ENCODE assay signal across 9 cellular contexts in the genomic region with DNA sequence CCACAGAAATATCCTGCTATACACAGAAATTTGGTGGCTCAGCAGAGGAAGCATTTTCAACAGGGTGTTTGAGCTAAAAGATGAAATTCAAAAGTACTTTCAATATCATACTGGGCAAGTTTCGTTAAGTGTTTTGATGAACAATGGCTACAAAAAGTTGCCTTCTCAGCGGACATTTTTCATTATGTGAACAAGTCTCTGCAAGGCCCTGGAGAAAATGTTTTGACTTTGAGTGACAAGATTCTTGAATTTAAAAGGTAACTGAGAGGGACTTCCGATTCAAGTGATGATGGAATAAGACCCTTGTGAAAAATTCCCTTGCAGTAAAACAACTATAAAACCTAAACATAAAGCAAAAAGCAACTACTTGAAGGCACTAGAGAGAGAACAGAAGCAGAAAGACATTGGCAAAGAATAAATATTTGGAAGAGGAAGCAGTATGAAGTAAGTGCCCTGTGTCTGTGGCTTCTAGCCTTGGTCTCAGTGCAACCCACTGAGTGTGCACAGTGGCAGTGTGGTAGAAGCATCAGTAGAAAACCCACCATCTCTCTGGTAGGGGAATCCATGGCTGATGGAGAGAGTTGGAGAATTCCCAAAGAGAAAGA.
DNase-seq lines count a peak whose midpoint lies in the region; ATAC-seq and TF ChIP-seq lines count a peak whose summit lies in the region.
"Had no signal": no experiment of that assay in that cellular context is flagged by ENCODE, and none has a peak within 500 bp of the region (broad histone marks: within the 10 kb centered on the region; RNA-seq: fewer than 3 reads in every experiment).

No MANE protein-coding gene starts in this region.

- peaks cover 27% of the 10 kb centered on the region for H3K4me1 Mint-ChIP-seq in activated B cell treated with CpG ODN at 0.5 μM for 24 hours
- H3K4me1 Mint-ChIP-seq in glutamatergic neuron (ENCODE audit: low read depth, unreplicated experiment) = no peaks in the 10 kb centered on the region

- TF ChIP-seq CTCF in activated B cell treated with CpG ODN at 0.5 μM for 24 hours (IDR thresholded peaks at IDR 0.05) = no peak
- TF ChIP-seq CTCF in glutamatergic neuron (IDR thresholded peaks at IDR 0.05; ENCODE audit: partially characterized antibody, unreplicated experiment) = no peak
- TF ChIP-seq CTCF in osteoblast (IDR thresholded peaks at IDR 0.05; ENCODE audit: extremely low read depth, low read depth, low read length) = no peak

- H3K4me3 ChIP-seq in muscle layer of duodenum (ENCODE audit: low read depth in 1 of 2, low read length in 2 of 2) (no peak overlapping the region), osteoblast (ENCODE audit: insufficient read depth, low read length) (no peak overlapping the region)

- H4K20me1 ChIP-seq in osteoblast (ENCODE audit: insufficient read depth, low read length) = no peaks in the 10 kb centered on the region

- ATAC-seq in HG03280 (IDR thresholded peaks at IDR 0.05; ENCODE audit: unreplicated experiment) (peak; percentile 22), activated B cell treated with CpG ODN at 0.5 μM for 24 hours (ENCODE audit: low read depth) (no peak), GM19463 (IDR thresholded peaks at IDR 0.05; ENCODE audit: unreplicated experiment) (no peak)

- H3K27me3 Mint-ChIP-seq in activated B cell treated with CpG ODN at 0.5 μM for 24 hours = peaks cover 5% of the 10 kb centered on the region
- no peaks in the 10 kb centered on the region for H3K27me3 Mint-ChIP-seq in glutamatergic neuron (ENCODE audit: unreplicated experiment)

- H3K27ac ChIP-seq in muscle layer of duodenum (ENCODE audit: low read length) = peak overlapping the region; percentile 42
- H3K27ac ChIP-seq in osteoblast (ENCODE audit: low read depth, low read length) = no peak overlapping the region

- H3K27ac Mint-ChIP-seq in activated B cell treated with CpG ODN at 0.5 μM for 24 hours (peak overlapping the region; percentile 53), glutamatergic neuron (ENCODE audit: unreplicated experiment) (no peak overlapping the region)

- H3K27me3 ChIP-seq in muscle layer of duodenum (ENCODE audit: low read depth, low read length) (no peaks in the 10 kb centered on the region), osteoblast (ENCODE audit: insufficient read depth, low read length) (no peaks in the 10 kb centered on the region)

- intact Hi-C loops in activated B cell treated with CpG ODN at 0.5 μM for 24 hours (cut with micrococcal nuclease) = loop anchor here (5.0 kb wide), 1 partner anchor 115 kb away; no protein-coding TSS in a partner anchor

- H3K4me1 ChIP-seq in muscle layer of duodenum (ENCODE audit: control insufficient read depth in 1 of 2, insufficient read depth in 2 of 2, low read length in 2 of 2) (no peaks in the 10 kb centered on the region), osteoblast (ENCODE audit: insufficient read depth, low read length) (peaks cover 19% of the 10 kb centered on the region)

- peaks cover 15% of the 10 kb centered on the region for H3K9me3 Mint-ChIP-seq in activated B cell treated with CpG ODN at 0.5 μM for 24 hours
- peaks cover 10% of the 10 kb centered on the region for H3K9me3 Mint-ChIP-seq in glutamatergic neuron (ENCODE audit: unreplicated experiment)

- H3K79me2 ChIP-seq in osteoblast (ENCODE audit: insufficient read depth, low read length) = no peaks in the 10 kb centered on the region

- DNase-seq in SIG-M5 treated with dmso at 0.1 percent for 504 hours (lab: John Stamatoyannopoulos, UW; ENCODE audit: unreplicated experiment) (peak; percentile 68), SIG-M5 (lab: John Stamatoyannopoulos, UW) (no peak), activated B cell treated with CpG ODN at 0.5 μM for 24 hours (no peak), glutamatergic neuron (no peak), osteoblast (ENCODE audit: insufficient read length, low spot score, missing footprints) (no peak)
- DNase-seq: NCI-H446 treated with DMSO at 0.1 percent for 48 hours had no signal

- peaks cover 0 to 12% of the 10 kb centered on the region in 2 donors for H3K9me3 ChIP-seq in muscle layer of duodenum (ENCODE audit: control insufficient read depth in 1 of 2, low read length in 2 of 2)
- peaks cover 6% of the 10 kb centered on the region for H3K9me3 ChIP-seq in osteoblast (ENCODE audit: low read depth, low read length)

- CTCF ChIA-PET in activated B cell treated with CpG ODN at 0.5 μM for 24 hours (lab: Charles Lee) = interaction anchor here (1.7 kb wide), 1 partner anchor 171 kb away, joined by 4 read pairs; no protein-coding TSS in a partner anchor

- H2AFZ ChIP-seq in osteoblast (ENCODE audit: low read length) = no peak overlapping the region

- H3K36me3 ChIP-seq in muscle layer of duodenum (ENCODE audit: control insufficient read depth in 1 of 2, insufficient read depth in 2 of 2, low read length in 2 of 2) = no peaks in the 10 kb centered on the region
- no peaks in the 10 kb centered on the region for H3K36me3 ChIP-seq in osteoblast (ENCODE audit: insufficient read depth, low read length)

- H3K4me2 ChIP-seq in osteoblast (ENCODE audit: insufficient read depth, low read length) = no peak overlapping the region

- H3K4me3 Mint-ChIP-seq in activated B cell treated with CpG ODN at 0.5 μM for 24 hours = no peak overlapping the region
- H3K4me3 Mint-ChIP-seq in glutamatergic neuron (ENCODE audit: unreplicated experiment) = no peak overlapping the region

- POLR2A ChIA-PET in activated B cell treated with CpG ODN at 0.5 μM for 24 hours (lab: Charles Lee) = interaction anchor here (2.3 to 4.2 kb wide), 2 partner anchors 62 to 78 kb away, joined by 12 to 33 read pairs; a partner anchor contains a TSS

- H3K36me3 Mint-ChIP-seq in activated B cell treated with CpG ODN at 0.5 μM for 24 hours (ENCODE audit: low read depth) (no peaks in the 10 kb centered on the region), glutamatergic neuron (ENCODE audit: unreplicated experiment) (peaks cover 27% of the 10 kb centered on the region)
